In genomic region chr11:64868904-64869570, GRCh38 we compare ENCODE assay signal across 8 cellular contexts. TPM values are rescaled to one million over a fixed set of nuclear protein-coding genes. Genes with fewer than 3 reads are reported as not detected.
DNase-seq lines count a peak whose midpoint lies in the region; ATAC-seq and TF ChIP-seq lines count a peak whose summit lies in the region.

No MANE protein-coding gene starts in this region.

- peaks cover 30% of the 10 kb centered on the region; the same call in 1 of the 2 replicates for H3F3A ChIP-seq in PC-9 (ENCODE audit: insufficient read depth, low read depth)

- H3K4me3 Mint-ChIP-seq in natural killer cell, result peak overlapping the region; percentile 76

- peaks cover 29% of the 10 kb centered on the region for H3K36me3 ChIP-seq in PC-9 (ENCODE audit: low read depth)

- no peaks in the 10 kb centered on the region for H3K9me3 Mint-ChIP-seq in natural killer cell

- no peaks in the 10 kb centered on the region for H3K9me3 ChIP-seq in PC-9 (ENCODE audit: insufficient read depth, low read depth)

- peaks cover 63% of the 10 kb centered on the region for H4K20me1 ChIP-seq in PC-9 (ENCODE audit: insufficient read depth)

- intact Hi-C loops in PC-9 (cut with micrococcal nuclease; ENCODE audit: unreplicated experiment) (loop anchor here (1.0 kb wide), 2 partner anchors 8 to 14 kb away; no protein-coding TSS in a partner anchor), natural killer cell (cut with micrococcal nuclease) (no loop called here)

- POLR2A ChIA-PET in PC-9 (lab: Charles Lee; ENCODE audit: unreplicated experiment), result interaction anchor here (0.5 to 2.0 kb wide), 8 partner anchors 8 to 1331 kb away, joined by 3 to 21 read pairs (median 10); partner anchors contain the start of genes CDC42BPG, NEAT1 and SF1

- DNase-seq in DMS79 treated with DMSO at 0.1 percent for 48 hours (lab: John Stamatoyannopoulos, UW) (peak; percentile 24), PC-9 (peak; percentile 55 to 88), choroid plexus epithelial cell (ENCODE audit: low read depth) (peak; percentile 77), natural killer cell (no peak), hippocampal formation (lab: John Stamatoyannopoulos, UW) (no peak), islet precursor cell (no peak), ecto neural progenitor cell (ENCODE audit: low spot score) (no peak)

- peak in 2 of 3 donors; percentile 7 to 32 for ATAC-seq in natural killer cell
- ATAC-seq in HG03469 (IDR thresholded peaks at IDR 0.05; ENCODE audit: unreplicated experiment), result no peak

- H3K4me2 ChIP-seq in PC-9, result peak overlapping the region; percentile 29; the same call in 1 of the 2 replicates

- no peak overlapping the region for H3K4me3 ChIP-seq in PC-9
- no peak overlapping the region for H3K4me3 ChIP-seq in choroid plexus epithelial cell (ENCODE audit: low read depth, low read length)

- H3K9me2 ChIP-seq in PC-9 (ENCODE audit: insufficient read depth), result no peaks in the 10 kb centered on the region

- peaks cover 99% of the 10 kb centered on the region for H3K79me2 ChIP-seq in PC-9 (ENCODE audit: low read depth)

- H3K27me3 Mint-ChIP-seq in natural killer cell (ENCODE audit: low read depth in 2 of 2), result no peaks in the 10 kb centered on the region

- CTCF ChIA-PET in PC-9 (lab: Charles Lee), result interaction anchor here (0.5 to 2.3 kb wide), 4 partner anchors 19 to 129 kb away, joined by 3 to 11 read pairs (median 3); no protein-coding TSS in a partner anchor

- H3K4me1 ChIP-seq in PC-9 (replicated peaks; ENCODE audit: insufficient read depth), result peaks cover 57% of the 10 kb centered on the region

- H3K27me3 ChIP-seq in PC-9 (ENCODE audit: insufficient read depth, low read depth), result no peaks in the 10 kb centered on the region

- no peak overlapping the region for H2AFZ ChIP-seq in PC-9

- H3K36me3 Mint-ChIP-seq in natural killer cell, result no peaks in the 10 kb centered on the region

- H3K27ac Mint-ChIP-seq in natural killer cell, result peak overlapping the region; percentile 87

- peaks cover 71 to 78% of the 10 kb centered on the region in 2 donors for H3K4me1 Mint-ChIP-seq in natural killer cell

- BruUV-seq in PC-9 (replicated peaks; lab: Mats Ljungman, UMichigan), result no TSS peak

- H3K27ac ChIP-seq in PC-9, result 0 out of 2 replicates have a peak overlapping the region, but pooled peaks have one; percentile 17

- TF ChIP-seq CTCF in PC-9 (conservative IDR thresholded peaks at IDR 0.05) (no peak), choroid plexus epithelial cell (conservative IDR thresholded peaks at IDR 0.05; ENCODE audit: low read depth, low read length) (no peak), natural killer cell (IDR thresholded peaks at IDR 0.05) (no peak)

RNA-seq across cellular contexts. Expression of gene EHD1, which starts 9.4 kb away (rescaled TPM):
- 110 and 134 TPM in 2 replicates for total RNA-seq in PC-9 (2021)
- total RNA-seq in natural killer cell, result 100 to 1,000 TPM; 218 to 246 (median 225) TPM

RNA-seq across cellular contexts. Expression of gene CDC42BPG, which starts 24.6 kb away (rescaled TPM):
- total RNA-seq in PC-9 (2021) (31.3 and 33.8 TPM in 2 replicates), natural killer cell (10 to 100 TPM in 2 of 3 donors, 1 to 10 TPM in 1; 8.2 to 12.7 (median 10.7) TPM)

RNA-seq across cellular contexts. Expression of gene ATG2A, which starts 48.0 kb away (rescaled TPM):
- 48.2 and 53.2 TPM in 2 replicates for total RNA-seq in PC-9 (2021)
- total RNA-seq in natural killer cell, result 100 to 1,000 TPM; 165 to 321 (median 259) TPM

RNA-seq across cellular contexts. Expression of gene PPP2R5B, which starts 55.5 kb away (rescaled TPM):
- total RNA-seq in PC-9 (2021), result 13.7 and 13.9 TPM in 2 replicates
- total RNA-seq in natural killer cell, result 10 to 100 TPM; 27.8 to 31.5 (median 28.5) TPM

RNA-seq across cellular contexts. Expression of gene MEN1, which starts 58.7 kb away (rescaled TPM):
- total RNA-seq in PC-9 (2021) (48.7 and 61.6 TPM in 2 replicates), natural killer cell (10 to 100 TPM; 29.3 to 42.2 (median 32.2) TPM)

Comparison
In these comparisons a context has a peak if more than half of its experiments do, and no peak if none do; other contexts are left out.
1. DNase-seq: peak in DMS79 treated with DMSO at 0.1 percent for 48 hours (single experiment), PC-9 (2 of 2) and choroid plexus epithelial cell (single experiment); none in natural killer cell (single experiment), hippocampal formation (0 of 2), islet precursor cell (single experiment) and ecto neural progenitor cell (single experiment).